12 cellular contexts compared by ENCODE assay signal in genomic region chr3:72031581-72031980, GRCh38.
DNase-seq lines count a peak whose midpoint lies in the region; ATAC-seq, FAIRE-seq and TF ChIP-seq lines count a peak whose summit lies in the region.
"Had no signal": no experiment of that assay in that cellular context is flagged by ENCODE, and none has a peak within 500 bp of the region (broad histone marks: within the 10 kb centered on the region; RNA-seq: fewer than 3 reads in every experiment).

No MANE protein-coding gene starts in this region.

- no peaks in the 10 kb centered on the region for H3K4me1 Mint-ChIP-seq in activated T-cell treated with anti-CD3 and anti-CD28 coated beads, Interleukin-2, amount 50 U/mL, for 4 hours (ENCODE audit: low read depth)

- no peak for TF ChIP-seq EP300 in K562 (IDR thresholded peaks at IDR 0.05; ENCODE audit: low read length)

- peaks cover 4% of the 10 kb centered on the region for H3K27me3 Mint-ChIP-seq in activated T-cell treated with anti-CD3 and anti-CD28 coated beads, Interleukin-2, amount 50 U/mL, for 4 hours (ENCODE audit: low read depth)

- H2AFZ ChIP-seq in K562 (ENCODE audit: low read depth, low read length): no peak overlapping the region

- BruUV-seq in K562 (replicated peaks; lab: Mats Ljungman, UMichigan): no TSS peak

- no peak overlapping the region for H3K4me2 ChIP-seq in K562 (ENCODE audit: insufficient read depth, low read length)

- no peaks in the 10 kb centered on the region for H3K27me3 ChIP-seq in K562 (ENCODE audit: control insufficient read depth in 2 of 2, insufficient read depth in 2 of 2, low read length in 2 of 2)
- H3K27me3 ChIP-seq: esophagus muscularis mucosa, transverse colon had no signal

- no peaks in the 10 kb centered on the region for H3K9me3 Mint-ChIP-seq in activated T-cell treated with anti-CD3 and anti-CD28 coated beads, Interleukin-2, amount 50 U/mL, for 4 hours

- no peak for ATAC-seq in K562
- ATAC-seq in activated T-cell treated with anti-CD3 and anti-CD28 coated beads, Interleukin-2, amount 50 U/mL, for 4 hours: no peak

- H3K9ac ChIP-seq in K562 (ENCODE audit: insufficient read depth in 1 of 2, low read depth in 2 of 2, low read length in 2 of 2): no peak overlapping the region

- no peak overlapping the region for H3K4me3 ChIP-seq in K562
- H3K4me3 ChIP-seq: esophagus muscularis mucosa, transverse colon had no signal

- H3K36me3 ChIP-seq in K562 (ENCODE audit: control insufficient read depth, insufficient read depth, low read length): no peaks in the 10 kb centered on the region
- H3K36me3 ChIP-seq: esophagus muscularis mucosa, transverse colon had no signal

- POLR2A ChIA-PET in K562 (lab: Yijun Ruan, JAX): interaction anchor here (0.7 to 1.3 kb wide), 2 partner anchors 13 to 74 kb away, joined by 3 to 4 read pairs; no protein-coding TSS in a partner anchor

- H3K9me1 ChIP-seq in K562 (ENCODE audit: control insufficient read depth, insufficient read depth, low read length): no peaks in the 10 kb centered on the region

- no peak overlapping the region for H3K4me3 Mint-ChIP-seq in activated T-cell treated with anti-CD3 and anti-CD28 coated beads, Interleukin-2, amount 50 U/mL, for 4 hours

- TF ChIP-seq POLR2A in K562 (conservative IDR thresholded peaks at IDR 0.05): no peak

- H3K36me3 Mint-ChIP-seq in activated T-cell treated with anti-CD3 and anti-CD28 coated beads, Interleukin-2, amount 50 U/mL, for 4 hours (ENCODE audit: insufficient read depth): no peaks in the 10 kb centered on the region

- peaks cover 13 to 29% of the 10 kb centered on the region in 2 experiments for H3K4me1 ChIP-seq in K562 (replicated peaks in 1 of 2; ENCODE audit: control insufficient read depth in 2 of 2, insufficient read depth in 2 of 2, low read length in 2 of 2)

- H3K9me3 ChIP-seq in K562 (replicated peaks; ENCODE audit: control insufficient read depth, insufficient read depth, low read depth, low read length): no peaks in the 10 kb centered on the region; the same call in 1 of the 2 replicates
- H3K9me3 ChIP-seq: esophagus muscularis mucosa, transverse colon had no signal

- DNase-seq in CD1c-positive myeloid dendritic cell (ENCODE audit: extremely low spot score) (peak; percentile 92), M059J (ENCODE audit: low read depth) (peak; percentile 75), K562 (ENCODE audit: extremely low read depth in 1 of 4, low spot score in 3 of 4) (peak in 1 of 4 experiments; percentile 24), medulla oblongata (ENCODE audit: extremely low spot score) (peak; percentile 38), NCI-H510A treated with DMSO at 0.1 percent for 48 hours (lab: John Stamatoyannopoulos, UW) (no peak), G401 (ENCODE audit: low spot score) (no peak)
- DNase-seq in activated T-cell treated with anti-CD3 and anti-CD28 coated beads, Interleukin-2, amount 50 U/mL, for 1 hour: no peak
- no peak for DNase-seq in activated T-cell treated with anti-CD3 and anti-CD28 coated beads, Interleukin-2, amount 50 U/mL, for 4 hours
- DNase-seq: activated CD4-positive, alpha-beta T cell treated with anti-CD3 and anti-CD28 coated beads for 4 hours; stimulated activated CD4-positive, alpha-beta T cell treated with anti-CD3 and anti-CD28 coated beads, Interleukin-4, amount 100 ng/mL, for 24 hours; transverse colon had no signal

- intact Hi-C loops in K562 (cut with micrococcal nuclease): no loop called here

- no peak for FAIRE-seq in K562 (lab: Jason Lieb, UNC)

- CTCF ChIA-PET in K562 (lab: Yijun Ruan, JAX; ENCODE audit: low intra/inter-chr PET ratio): no interaction called here

- 23% methylated on average over 3 of the region's 3 CpGs for WGBS in K562 (ENCODE audit: insufficient coverage, low coverage, missing lambda C conversion rate)

- H3K27ac ChIP-seq in K562 (ENCODE audit: extremely low read depth, low read depth, low read length): no peak overlapping the region
- H3K27ac ChIP-seq: esophagus muscularis mucosa, transverse colon had no signal

- in situ Hi-C loops in K562 (cut with MboI) (no loop called here), G401 (cut with HindIII; ENCODE audit: low sequenced_read_pairs) (no loop called here)

- H4K20me1 ChIP-seq in K562 (replicated peaks; ENCODE audit: control insufficient read depth, insufficient read depth, low read length): no peaks in the 10 kb centered on the region

- H3K79me2 ChIP-seq in K562 (ENCODE audit: control insufficient read depth, insufficient read depth, low read length): no peaks in the 10 kb centered on the region; the same call in 2 of the 3 replicates

- peak in 1 of 3 experiments; percentile 38; a peak in 2 of 6 replicates for TF ChIP-seq CTCF in K562 (IDR thresholded peaks at IDR 0.05 in 2 of 3, conservative IDR thresholded peaks at IDR 0.05 in 1 of 3; ENCODE audit: insufficient read depth in 2 of 3, low read depth in 1 of 3, low read length in 3 of 3)

- peak; percentile 54 for TF ChIP-seq RAD21 in K562 (CRISPR knock-in tag; conservative IDR thresholded peaks at IDR 0.05 in 1 of 2, IDR thresholded peaks at IDR 0.05 in 1 of 2)

TF ChIP-seq in K562, 482 proteins besides CTCF, POLR2A, EP300 and RAD21:
- TF ChIP-seq CEBPB (tag; IDR thresholded peaks at IDR 0.05) (peak; percentile 76), ZNF780A (CRISPR knock-in tag; IDR thresholded peaks at IDR 0.05) (no peak), L3MBTL2 (IDR thresholded peaks at IDR 0.05) (no peak), CEBPG (CRISPR knock-in tag; IDR thresholded peaks at IDR 0.05) (no peak), CEBPG (tag; conservative IDR thresholded peaks at IDR 0.05 in 1 of 2, IDR thresholded peaks at IDR 0.05 in 1 of 2) (peak; percentile 74 to 85), ZNF75A (CRISPR knock-in tag; IDR thresholded peaks at IDR 0.05) (peak; percentile 84), HMBOX1 (IDR thresholded peaks at IDR 0.05) (peak; percentile 42), CBX1 (IDR thresholded peaks at IDR 0.05; ENCODE audit: low read depth) (no peak), FOSL1 (tag; conservative IDR thresholded peaks at IDR 0.05) (0 out of 2 replicates have a peak, but pooled peaks have one; percentile 16), SPI1 (IDR thresholded peaks at IDR 0.05; ENCODE audit: borderline replicate concordance, low read depth, low read length) (peak; percentile 45; the same call in 1 of the 2 replicates)
- TF ChIP-seq, protein P1, sequence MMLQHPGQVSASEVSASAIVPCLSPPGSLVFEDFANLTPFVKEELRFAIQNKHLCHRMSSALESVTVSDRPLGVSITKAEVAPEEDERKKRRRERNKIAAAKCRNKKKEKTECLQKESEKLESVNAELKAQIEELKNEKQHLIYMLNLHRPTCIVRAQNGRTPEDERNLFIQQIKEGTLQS (IDR thresholded peaks at IDR 0.05): peak; percentile 16; the same call in 1 of the 2 replicates
- TF ChIP-seq, protein P1 (CRISPR knock-in tag; conservative IDR thresholded peaks at IDR 0.05): no peak

Comparison
In these comparisons a context has a peak if more than half of its experiments do, and no peak if none do; other contexts are left out.
1. DNase-seq: peak in CD1c-positive myeloid dendritic cell (single experiment), M059J (single experiment) and medulla oblongata (single experiment); none in activated T-cell treated with anti-CD3 and anti-CD28 coated beads, Interleukin-2, amount 50 U/mL, for 1 hour (single experiment), NCI-H510A treated with DMSO at 0.1 percent for 48 hours (single experiment), G401 (single experiment) and activated T-cell treated with anti-CD3 and anti-CD28 coated beads, Interleukin-2, amount 50 U/mL, for 4 hours (single experiment).